Comparison of ENCODE assay signal across 8 cellular contexts in genomic region chr9:137070906-137071275, GRCh38. TPM values are rescaled to one million over a fixed set of nuclear protein-coding genes. Genes with fewer than 3 reads are reported as not detected.
DNase-seq lines count a peak whose midpoint lies in the region; ATAC-seq and TF ChIP-seq lines count a peak whose summit lies in the region.

No MANE protein-coding gene starts in this region.

- H3K4me3 ChIP-seq in SK-N-MC (peak overlapping the region; percentile 80), fibroblast of mammary gland (ENCODE audit: control insufficient read depth, low read depth, low read length) (peak overlapping the region; percentile 28)

- H3K27ac ChIP-seq in SK-N-MC, result no peak overlapping the region

- TF ChIP-seq CTCF in fibroblast of mammary gland (conservative IDR thresholded peaks at IDR 0.05; ENCODE audit: control insufficient read depth, insufficient read depth, low read depth, low read length), result no peak

- in situ Hi-C loops in G401 (cut with HindIII; ENCODE audit: low sequenced_read_pairs), result no loop called here

- H3K9ac ChIP-seq in SK-N-MC (ENCODE audit: insufficient read length), result peak overlapping the region; percentile 57

- ATAC-seq in HG02973 (IDR thresholded peaks at IDR 0.05; ENCODE audit: unreplicated experiment) (peak; percentile 7), GM19023 (IDR thresholded peaks at IDR 0.05; ENCODE audit: unreplicated experiment) (no peak)

- peak; percentile 39 for DNase-seq in G401 (ENCODE audit: low spot score)
- no peak for DNase-seq in SK-N-MC (ENCODE audit: low read depth, low spot score)
- no peak for DNase-seq in fibroblast of mammary gland (ENCODE audit: low read depth)
- DNase-seq in nucleus accumbens (lab: John Stamatoyannopoulos, UW), result peak in 54 of 56 donors; percentile 54 to 95 (median 82)
- no peak for DNase-seq in NCI-H1694 treated with DMSO at 0.1 percent for 48 hours (lab: John Stamatoyannopoulos, UW)
- DNase-seq in kidney glomerular epithelial cell (lab: John Stamatoyannopoulos, UW), result no peak

- no peaks in the 10 kb centered on the region for H3K36me3 ChIP-seq in SK-N-MC (ENCODE audit: insufficient read depth, low read length)

- H3K9me3 ChIP-seq in SK-N-MC (ENCODE audit: low read depth, low read length), result no peaks in the 10 kb centered on the region

RNA-seq across cellular contexts. Expression of gene SAPCD2, which starts 0.5 kb away (rescaled TPM):
- total RNA-seq in G401 (2014; rRNA removed; shearing (Covaris generic)), result 62.9 and 63.5 TPM in 2 replicates

RNA-seq across cellular contexts. Expression of gene UAP1L1, which starts 6.4 kb away (rescaled TPM):
- 28.9 and 34.7 TPM in 2 replicates for total RNA-seq in G401 (2014; rRNA removed; shearing (Covaris generic))

RNA-seq across cellular contexts. Expression of gene MAN1B1, which starts 15.9 kb away (rescaled TPM):
- total RNA-seq in G401 (2014; rRNA removed; shearing (Covaris generic)), result 67.0 and 73.9 TPM in 2 replicates

RNA-seq across cellular contexts. Expression of gene ENTPD2, which starts 17.0 kb away (rescaled TPM):
- total RNA-seq in G401 (2014; rRNA removed; shearing (Covaris generic)), result not detected in 2 replicates

RNA-seq across cellular contexts. Expression of gene NPDC1, which starts 24.9 kb away (rescaled TPM):
- 32.0 and 38.4 TPM in 2 replicates for total RNA-seq in G401 (2014; rRNA removed; shearing (Covaris generic))

Comparison
In these comparisons a context has a peak if more than half of its experiments do, and no peak if none do; other contexts are left out.
1. DNase-seq: peak in G401 (single experiment) and nucleus accumbens (54 of 56); none in SK-N-MC (single experiment), fibroblast of mammary gland (single experiment), NCI-H1694 treated with DMSO at 0.1 percent for 48 hours (single experiment) and kidney glomerular epithelial cell (single experiment).